ENCODE assay signal across 8 cellular contexts in the genomic region with DNA sequence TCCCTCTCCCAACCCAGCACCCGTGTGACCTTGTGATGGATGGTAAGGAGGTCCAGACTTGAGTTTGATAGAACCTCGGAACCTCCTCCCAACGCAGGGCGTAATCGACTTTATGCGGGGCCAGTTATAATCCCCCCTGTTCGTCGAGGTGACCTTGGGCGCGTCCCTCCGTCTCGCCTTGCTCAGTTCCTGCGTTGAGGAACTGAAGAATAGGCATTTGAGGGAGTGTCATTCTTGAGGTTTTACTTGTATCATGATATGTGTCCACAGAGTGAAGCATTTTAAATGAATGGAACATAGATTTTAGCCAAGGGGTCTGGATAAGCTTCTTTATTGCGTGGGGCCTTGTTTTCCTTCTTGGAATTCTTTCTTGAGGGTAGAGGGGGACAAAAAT. TPM values are rescaled to one million over a fixed set of nuclear protein-coding genes. Genes with fewer than 3 reads are reported as not detected.
DNase-seq lines count a peak whose midpoint lies in the region; ATAC-seq and TF ChIP-seq lines count a peak whose summit lies in the region.

No MANE protein-coding gene starts in this region.

- H3F3A ChIP-seq in smooth muscle cell (ENCODE audit: low read depth), result no peaks in the 10 kb centered on the region

- ATAC-seq in HG03342 (IDR thresholded peaks at IDR 0.05; ENCODE audit: unreplicated experiment) (no peak), HG02623 (IDR thresholded peaks at IDR 0.05; ENCODE audit: unreplicated experiment) (no peak)

- H3K9me3 ChIP-seq in SK-N-MC (ENCODE audit: low read depth, low read length) (no peaks in the 10 kb centered on the region), smooth muscle cell (replicated peaks; ENCODE audit: low read depth) (no peaks in the 10 kb centered on the region)

- peaks cover 7% of the 10 kb centered on the region for H3K4me1 ChIP-seq in smooth muscle cell (ENCODE audit: low read depth)

- TF ChIP-seq CTCF in fibroblast of villous mesenchyme (IDR thresholded peaks at IDR 0.05; ENCODE audit: insufficient read depth, low read depth, low read length), result no peak
- no peak for TF ChIP-seq CTCF in smooth muscle cell (IDR thresholded peaks at IDR 0.05; ENCODE audit: borderline replicate concordance, insufficient read depth, poor library complexity, severe bottlenecking)

- no peaks in the 10 kb centered on the region for H3K27me3 ChIP-seq in smooth muscle cell (ENCODE audit: low read depth)

- peak overlapping the region; percentile 36; the same call in 1 of the 2 replicates for H3K27ac ChIP-seq in SK-N-MC
- H3K27ac ChIP-seq in smooth muscle cell (ENCODE audit: low read depth), result peak overlapping the region; percentile 74

- peak overlapping the region; percentile 95 for H3K4me2 ChIP-seq in smooth muscle cell

- H3K9ac ChIP-seq in SK-N-MC (ENCODE audit: insufficient read length) (peak overlapping the region; percentile 89), smooth muscle cell (ENCODE audit: low read depth) (peak overlapping the region; percentile 95)

- WGBS in smooth muscle cell (ENCODE audit: low lambda C conversion rate), result under 1% methylated on average over 14 of the region's 14 CpGs

- H3K4me3 ChIP-seq in SK-N-MC, result peak overlapping the region; percentile 89
- H3K4me3 ChIP-seq in fibroblast of villous mesenchyme (ENCODE audit: low read depth, low read length), result peak overlapping the region; percentile 100
- H3K4me3 ChIP-seq in smooth muscle cell, result peak overlapping the region; percentile 84

- H4K20me1 ChIP-seq in smooth muscle cell (ENCODE audit: low read depth), result peaks cover 16% of the 10 kb centered on the region

- H3K36me3 ChIP-seq in SK-N-MC (ENCODE audit: insufficient read depth, low read length) (peaks cover 28% of the 10 kb centered on the region), smooth muscle cell (ENCODE audit: low read depth) (peaks cover 3% of the 10 kb centered on the region)

- peak overlapping the region; percentile 54 for H2AFZ ChIP-seq in smooth muscle cell (ENCODE audit: low read depth)

- DNase-seq in NCI-H82 (lab: John Stamatoyannopoulos, UW), result peak; percentile 76
- no peak for DNase-seq in NCI-H82 treated with DMSO at 0.1 percent for 48 hours (lab: John Stamatoyannopoulos, UW; ENCODE audit: unreplicated experiment)
- DNase-seq in SK-N-MC (ENCODE audit: low read depth, low spot score), result no peak
- DNase-seq in fibroblast of villous mesenchyme (ENCODE audit: low read depth), result no peak
- no peak for DNase-seq in smooth muscle cell (lab: John Stamatoyannopoulos, UW; ENCODE audit: unreplicated experiment)
- DNase-seq in globus pallidus (ENCODE audit: low spot score), result no peak

- peaks cover 50% of the 10 kb centered on the region for H3K79me2 ChIP-seq in smooth muscle cell (ENCODE audit: low read depth)

RNA-seq across cellular contexts. Expression of a gene that starts 0.4 kb away (rescaled TPM):
- total RNA-seq in fibroblast of villous mesenchyme, result 58.9 and 94.1 TPM in 2 replicates
- 78.6 and 99.3 TPM in 2 replicates for total RNA-seq in smooth muscle cell
- polyA plus RNA-seq in smooth muscle cell, result 102 and 117 TPM in 2 replicates

RNA-seq across cellular contexts. Expression of a gene that starts 9.4 kb away (rescaled TPM):
- total RNA-seq in fibroblast of villous mesenchyme (44.1 and 50.1 TPM in 2 replicates), smooth muscle cell (4.0 and 6.5 TPM in 2 replicates)
- 5.6 and 6.2 TPM in 2 replicates for polyA plus RNA-seq in smooth muscle cell

RNA-seq across cellular contexts. Expression of a gene that starts 26.7 kb away (rescaled TPM):
- total RNA-seq in fibroblast of villous mesenchyme (77.0 and 93.7 TPM in 2 replicates), smooth muscle cell (50.6 and 53.4 TPM in 2 replicates)
- 59.0 and 70.9 TPM in 2 replicates for polyA plus RNA-seq in smooth muscle cell

RNA-seq across cellular contexts. Expression of a gene that starts 54.6 kb away (rescaled TPM):
- 0.32 and 3.9 TPM in 2 replicates for total RNA-seq in fibroblast of villous mesenchyme
- total RNA-seq in smooth muscle cell, result 2.0 and 5.2 TPM in 2 replicates
- 0.96 and 9.6 TPM in 2 replicates for polyA plus RNA-seq in smooth muscle cell
